In genomic region chr22:49290286-49290685, GRCh38 we compare ENCODE assay signal across 12 cellular contexts.
"Had no signal": no experiment of that assay in that cellular context is flagged by ENCODE, and none has a peak within 500 bp of the region (broad histone marks: within the 10 kb centered on the region; RNA-seq: fewer than 3 reads in every experiment).

No MANE protein-coding gene starts in this region.

- H3K27me3 ChIP-seq: thyroid gland had no signal

- H3K36me3 ChIP-seq: sigmoid colon, thyroid gland, upper lobe of right lung had no signal

- H3K4me3 Mint-ChIP-seq: effector memory CD8-positive, alpha-beta T cell; naive thymus-derived CD4-positive, alpha-beta T cell; nephron progenitor cell had no signal

- H3K27ac ChIP-seq: sigmoid colon, skin epidermis, thyroid gland, upper lobe of right lung had no signal

- DNase-seq: effector memory CD8-positive, alpha-beta T cell; foreskin melanocyte; hippocampal formation; kidney glomerular epithelial cell; naive thymus-derived CD4-positive, alpha-beta T cell; nephron progenitor cell; sigmoid colon; stimulated activated CD4-positive, alpha-beta T cell treated with anti-CD3 and anti-CD28 coated beads, Interleukin-2, amount 100 ng/mL, for 48 hours; stimulated activated naive CD4-positive, alpha-beta T cell treated with Interleukin-2 at 50 U/mL for 16 hours; thyroid gland had no signal

- H3K4me1 ChIP-seq: sigmoid colon, thyroid gland, upper lobe of right lung had no signal

- ATAC-seq: effector memory CD8-positive, alpha-beta T cell; naive thymus-derived CD4-positive, alpha-beta T cell; upper lobe of right lung had no signal

- H3K4me3 ChIP-seq: sigmoid colon, skin epidermis, thyroid gland, upper lobe of right lung had no signal

- H3K27ac Mint-ChIP-seq: effector memory CD8-positive, alpha-beta T cell; naive thymus-derived CD4-positive, alpha-beta T cell had no signal

- H3K4me1 Mint-ChIP-seq: naive thymus-derived CD4-positive, alpha-beta T cell had no signal

- H3K9me3 ChIP-seq: thyroid gland, upper lobe of right lung had no signal
